8 cellular contexts compared by ENCODE assay signal in genomic region chr7:100101016-100101862, GRCh38. TPM values are rescaled to one million over a fixed set of nuclear protein-coding genes. Genes with fewer than 3 reads are reported as not detected.
DNase-seq lines count a peak whose midpoint lies in the region; ATAC-seq and TF ChIP-seq lines count a peak whose summit lies in the region.

AP4M1 (plus strand) TSS chr7:100101643; CDS start chr7:100101715, 72 bp downstream.
MCM7 (minus strand) TSS chr7:100101397; CDS start chr7:100101294, 103 bp downstream.

- H3K4me1 ChIP-seq in spleen = peaks cover 13 to 38% (median 32%) of the 10 kb centered on the region in 6 donors

- H3K27ac ChIP-seq in AG04450 (ENCODE audit: low read depth, low read length) (peak within 1 kb of the TSS; percentile 88), spleen (peak within 1 kb of the TSS; percentile 79 to 97 (median 93))

- peak within 1 kb of the TSS; percentile 77 for H3K4me3 ChIP-seq in AG04450 (ENCODE audit: low read depth, low read length)
- peak within 1 kb of the TSS; percentile 71 to 90 for H3K4me3 ChIP-seq in cardiac fibroblast (replicated peaks in 1 of 2; ENCODE audit: low read depth in 2 of 2, low read length in 2 of 2)
- H3K4me3 ChIP-seq in spleen = peak within 1 kb of the TSS; percentile 58 to 99 (median 90)

- WGBS in spleen, 5 donors = 0 to 1% (median 1%) methylated on average over 37 to 80 of the region's 80 CpGs

- no peaks in the 10 kb centered on the region for H3K27me3 ChIP-seq in AG04450 (ENCODE audit: control insufficient read depth, insufficient read depth, low read length)
- H3K27me3 ChIP-seq in spleen (replicated peaks in 1 of 7) = no peaks in the 10 kb centered on the region

- peaks cover 24% of the 10 kb centered on the region for H3K4me1 Mint-ChIP-seq in WTC11
- peaks cover 38 to 44% of the 10 kb centered on the region in 2 donors for H3K4me1 Mint-ChIP-seq in immature natural killer cell

- TF ChIP-seq POLR2A in spleen (IDR thresholded peaks at IDR 0.05) = no peak

- peak within 1 kb of the TSS; percentile 99 for H3K27ac Mint-ChIP-seq in WTC11
- H3K27ac Mint-ChIP-seq in immature natural killer cell = peak within 1 kb of the TSS; percentile 90 to 98 (median 97)

- intact Hi-C loops in spleen (cut with DNase I; ENCODE audit: low total_unique reads) = no loop called here

- H3K27me3 Mint-ChIP-seq in WTC11 (ENCODE audit: low read depth) (no peaks in the 10 kb centered on the region), immature natural killer cell (ENCODE audit: low read depth in 3 of 3) (peaks cover 23 to 34% (median 32%) of the 10 kb centered on the region in 3 donors)

- ATAC-seq in GM18909 (IDR thresholded peaks at IDR 0.05; ENCODE audit: poor library complexity, unreplicated experiment) = peak; percentile 85
- peak; percentile 87 for ATAC-seq in HG03175 (IDR thresholded peaks at IDR 0.05; ENCODE audit: unreplicated experiment)
- ATAC-seq in WTC11 = peak; percentile 87

- H3K9me3 Mint-ChIP-seq in WTC11 (no peaks in the 10 kb centered on the region), immature natural killer cell (no peaks in the 10 kb centered on the region)

- POLR2A ChIA-PET in AG04450 (lab: Yijun Ruan, JAX) (interaction anchor here (0.6 to 4.8 kb wide), 13 partner anchors 8 to 1017 kb away, joined by 3 to 67 read pairs (median 5); partner anchors contain the start of genes COPS6, MBLAC1 and ZCWPW1), WTC11 (lab: Charles Lee) (interaction anchor here (0.5 to 3.6 kb wide), 23 partner anchors 11 to 515 kb away, joined by 3 to 56 read pairs (median 5); partner anchors contain the start of genes CNPY4, COPS6, GAL3ST4 and GPC2)

- H3K4me3 Mint-ChIP-seq in WTC11 = peak within 1 kb of the TSS; percentile 91
- peak within 1 kb of the TSS; percentile 82 to 96 (median 93) for H3K4me3 Mint-ChIP-seq in immature natural killer cell

- CTCF ChIA-PET in AG04450 (lab: Charles Lee) (interaction anchor here (0.7 to 2.4 kb wide), 5 partner anchors 18 to 188 kb away, joined by 3 to 13 read pairs (median 4); no protein-coding TSS in a partner anchor), WTC11 (lab: Charles Lee) (interaction anchor here (0.6 to 3.2 kb wide), 13 partner anchors 9 to 141 kb away, joined by 3 to 41 read pairs (median 6); partner anchors contain the start of genes COPS6, LAMTOR4, MBLAC1 and ZSCAN21)

- H3K9me3 ChIP-seq in AG04450 (ENCODE audit: control insufficient read depth, insufficient read depth, low read length) (peaks cover 2% of the 10 kb centered on the region; the same call in 1 of the 2 replicates), spleen (no peaks in the 10 kb centered on the region)

- H3K36me3 ChIP-seq in spleen = peaks cover 0 to 69% (median 40%) of the 10 kb centered on the region in 6 donors

- TF ChIP-seq CTCF in AG04450 (IDR thresholded peaks at IDR 0.05; ENCODE audit: low read depth, low read length) (no peak), WTC11 (IDR thresholded peaks at IDR 0.05) (no peak), cardiac fibroblast (IDR thresholded peaks at IDR 0.05; ENCODE audit: low read depth, low read length) (no peak), spleen (IDR thresholded peaks at IDR 0.05 in 8 of 11, conservative IDR thresholded peaks at IDR 0.05 in 3 of 11) (peak in 1 of 11 experiments; percentile 35)

- H3K36me3 Mint-ChIP-seq in WTC11 (peaks cover 52% of the 10 kb centered on the region), immature natural killer cell (peaks cover 19 to 25% (median 21%) of the 10 kb centered on the region in 3 donors)

- peak; percentile 98 for DNase-seq in AG04450 (ENCODE audit: low read depth, low spot score)
- peak; percentile 100 for DNase-seq in NCI-H226
- peak; percentile 99 for DNase-seq in WTC11 (ENCODE audit: low spot score)
- peak; percentile 99 for DNase-seq in cardiac fibroblast (ENCODE audit: low read depth in 2 of 2)
- peak; percentile 96 to 97 (median 96) for DNase-seq in immature natural killer cell
- peak; percentile 100 for DNase-seq in spleen

TF ChIP-seq in WTC11, 78 proteins besides CTCF, POLR2A, EP300 and RAD21 (continues in another document):
- TF ChIP-seq, protein P1, sequence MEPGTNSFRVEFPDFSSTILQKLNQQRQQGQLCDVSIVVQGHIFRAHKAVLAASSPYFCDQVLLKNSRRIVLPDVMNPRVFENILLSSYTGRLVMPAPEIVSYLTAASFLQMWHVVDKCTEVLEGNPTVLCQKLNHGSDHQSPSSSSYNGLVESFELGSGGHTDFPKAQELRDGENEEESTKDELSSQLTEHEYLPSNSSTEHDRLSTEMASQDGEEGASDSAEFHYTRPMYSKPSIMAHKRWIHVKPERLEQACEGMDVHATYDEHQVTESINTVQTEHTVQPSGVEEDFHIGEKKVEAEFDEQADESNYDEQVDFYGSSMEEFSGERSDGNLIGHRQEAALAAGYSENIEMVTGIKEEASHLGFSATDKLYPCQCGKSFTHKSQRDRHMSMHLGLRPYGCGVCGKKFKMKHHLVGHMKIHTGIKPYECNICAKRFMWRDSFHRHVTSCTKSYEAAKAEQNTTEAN (CRISPR knock-in tag; IDR thresholded peaks at IDR 0.05) = peak; percentile 85
- TF ChIP-seq OVOL2 (CRISPR knock-in tag; IDR thresholded peaks at IDR 0.05; ENCODE audit: borderline replicate concordance) (no peak), GTF2I (CRISPR knock-in tag; conservative IDR thresholded peaks at IDR 0.05) (no peak), ZNF232 (CRISPR knock-in tag; IDR thresholded peaks at IDR 0.05) (peak; percentile 80; the same call in 1 of the 2 replicates), TEAD4 (CRISPR knock-in tag; IDR thresholded peaks at IDR 0.05) (peak; percentile 62; the same call in 1 of the 2 replicates), ERG (CRISPR knock-in tag; IDR thresholded peaks at IDR 0.05) (no peak)
- TF ChIP-seq, protein P2, sequence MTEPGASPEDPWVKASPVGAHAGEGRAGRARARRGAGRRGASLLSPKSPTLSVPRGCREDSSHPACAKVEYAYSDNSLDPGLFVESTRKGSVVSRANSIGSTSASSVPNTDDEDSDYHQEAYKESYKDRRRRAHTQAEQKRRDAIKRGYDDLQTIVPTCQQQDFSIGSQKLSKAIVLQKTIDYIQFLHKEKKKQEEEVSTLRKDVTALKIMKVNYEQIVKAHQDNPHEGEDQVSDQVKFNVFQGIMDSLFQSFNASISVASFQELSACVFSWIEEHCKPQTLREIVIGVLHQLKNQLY (CRISPR knock-in tag; IDR thresholded peaks at IDR 0.05) = 0 out of 2 replicates have a peak, but pooled peaks have one; percentile 54
- TF ChIP-seq, protein P3, sequence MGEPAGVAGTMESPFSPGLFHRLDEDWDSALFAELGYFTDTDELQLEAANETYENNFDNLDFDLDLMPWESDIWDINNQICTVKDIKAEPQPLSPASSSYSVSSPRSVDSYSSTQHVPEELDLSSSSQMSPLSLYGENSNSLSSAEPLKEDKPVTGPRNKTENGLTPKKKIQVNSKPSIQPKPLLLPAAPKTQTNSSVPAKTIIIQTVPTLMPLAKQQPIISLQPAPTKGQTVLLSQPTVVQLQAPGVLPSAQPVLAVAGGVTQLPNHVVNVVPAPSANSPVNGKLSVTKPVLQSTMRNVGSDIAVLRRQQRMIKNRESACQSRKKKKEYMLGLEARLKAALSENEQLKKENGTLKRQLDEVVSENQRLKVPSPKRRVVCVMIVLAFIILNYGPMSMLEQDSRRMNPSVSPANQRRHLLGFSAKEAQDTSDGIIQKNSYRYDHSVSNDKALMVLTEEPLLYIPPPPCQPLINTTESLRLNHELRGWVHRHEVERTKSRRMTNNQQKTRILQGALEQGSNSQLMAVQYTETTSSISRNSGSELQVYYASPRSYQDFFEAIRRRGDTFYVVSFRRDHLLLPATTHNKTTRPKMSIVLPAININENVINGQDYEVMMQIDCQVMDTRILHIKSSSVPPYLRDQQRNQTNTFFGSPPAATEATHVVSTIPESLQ (CRISPR knock-in tag; IDR thresholded peaks at IDR 0.05) = no peak
- TF ChIP-seq, protein P4, sequence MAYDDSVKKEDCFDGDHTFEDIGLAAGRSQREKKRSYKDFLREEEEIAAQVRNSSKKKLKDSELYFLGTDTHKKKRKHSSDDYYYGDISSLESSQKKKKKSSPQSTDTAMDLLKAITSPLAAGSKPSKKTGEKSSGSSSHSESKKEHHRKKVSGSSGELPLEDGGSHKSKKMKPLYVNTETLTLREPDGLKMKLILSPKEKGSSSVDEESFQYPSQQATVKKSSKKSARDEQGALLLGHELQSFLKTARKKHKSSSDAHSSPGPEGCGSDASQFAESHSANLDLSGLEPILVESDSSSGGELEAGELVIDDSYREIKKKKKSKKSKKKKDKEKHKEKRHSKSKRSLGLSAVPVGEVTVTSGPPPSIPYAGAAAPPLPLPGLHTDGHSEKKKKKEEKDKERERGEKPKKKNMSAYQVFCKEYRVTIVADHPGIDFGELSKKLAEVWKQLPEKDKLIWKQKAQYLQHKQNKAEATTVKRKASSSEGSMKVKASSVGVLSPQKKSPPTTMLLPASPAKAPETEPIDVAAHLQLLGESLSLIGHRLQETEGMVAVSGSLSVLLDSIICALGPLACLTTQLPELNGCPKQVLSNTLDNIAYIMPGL (CRISPR knock-in tag; IDR thresholded peaks at IDR 0.05) = peak; percentile 51; the same call in 1 of the 2 replicates

RNA-seq across cellular contexts. Expression of gene AP4M1, which starts in this region (rescaled TPM):
- 25.4 and 26.1 TPM in 2 replicates for polyA plus RNA-seq in AG04450 (2011; rRNA removed)
- 31.1 and 42.8 TPM in 2 replicates for polyA minus RNA-seq in AG04450 (2011; rRNA and poly(A)+ RNA removed)
- 16.9 to 18.0 TPM (median 17.4 TPM) in 3 replicates for total RNA-seq in WTC11 (2021)
- 10 to 100 TPM in 1 of 3 donors, 1 to 10 TPM in 2; 7.1 to 12.9 (median 8.8) TPM for polyA plus RNA-seq in immature natural killer cell
- total RNA-seq in spleen = 10 to 100 TPM in 5 of 7 donors, 1 to 10 TPM in 2; 9.2 to 18.0 (median 12.0) TPM
- polyA plus RNA-seq in spleen = 10 to 100 TPM in 2 of 3 donors, 1 to 10 TPM in 1; 8.7 to 10.1 (median 10.1) TPM

RNA-seq across cellular contexts. Expression of gene MCM7, which starts in this region (rescaled TPM):
- polyA plus RNA-seq in AG04450 (2011; rRNA removed) (39.5 and 44.2 TPM in 2 replicates), immature natural killer cell (10 to 100 TPM; 40.3 to 59.0 (median 54.4) TPM), spleen (10 to 100 TPM; 72.3 to 92.7 (median 75.8) TPM)
- 56.9 and 63.1 TPM in 2 replicates for polyA minus RNA-seq in AG04450 (2011; rRNA and poly(A)+ RNA removed)
- total RNA-seq in WTC11 (2021) (306 to 351 TPM (median 315 TPM) in 3 replicates), spleen (10 to 100 TPM; 49.5 to 74.7 (median 64.8) TPM)

Comparison
In these comparisons a context has a peak if more than half of its experiments do, and no peak if none do; other contexts are left out.
1. Peak in every context shown above with its lines: DNase-seq, ATAC-seq, H3K4me3 ChIP-seq and H3K27ac ChIP-seq.